Comparison of ENCODE assay signal across 23 cellular contexts in the genomic region with DNA sequence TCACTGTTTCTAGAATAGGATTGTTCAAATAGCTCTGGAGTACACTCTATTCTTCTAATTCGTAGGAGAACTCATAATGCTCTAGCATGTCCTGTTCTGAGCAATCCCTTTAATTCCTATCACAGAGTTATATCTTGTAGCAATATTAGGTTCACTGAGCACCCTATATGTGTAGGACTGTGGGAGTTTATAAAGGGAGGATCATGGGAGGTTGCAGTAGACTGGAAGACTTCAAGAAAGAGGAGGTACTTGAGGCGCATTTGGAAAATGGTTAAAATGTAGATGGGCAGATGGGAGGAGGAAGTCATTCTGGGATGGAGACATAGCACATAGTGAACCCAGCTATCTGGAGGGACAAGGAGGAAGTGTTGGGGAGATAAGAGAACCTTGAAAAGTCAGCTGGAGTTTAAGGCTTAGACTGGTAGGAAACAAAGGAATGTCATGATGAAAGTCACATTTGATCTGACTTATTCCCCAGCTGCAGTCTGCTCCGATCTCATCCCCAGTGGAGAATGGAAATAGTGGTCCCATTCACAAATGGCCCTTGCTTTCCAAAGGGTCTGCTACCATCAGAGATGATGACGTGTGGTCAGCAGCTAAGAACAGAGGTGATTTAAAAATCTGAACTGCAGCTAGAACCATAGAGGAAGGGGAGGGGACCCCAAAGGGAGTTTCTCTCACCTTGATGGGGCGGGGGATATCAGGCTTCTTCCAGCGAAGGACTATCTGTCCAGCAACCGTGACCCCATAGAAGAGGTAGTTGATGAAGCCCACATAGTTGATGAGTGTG. TPM values are rescaled to one million over a fixed set of nuclear protein-coding genes. Genes with fewer than 3 reads are reported as not detected.
DNase-seq lines count a peak whose midpoint lies in the region; ATAC-seq lines count a peak whose summit lies in the region.
"Had no signal": no experiment of that assay in that cellular context is flagged by ENCODE, and none has a peak within 500 bp of the region (broad histone marks: within the 10 kb centered on the region; RNA-seq: fewer than 3 reads in every experiment).

No MANE protein-coding gene starts in this region.

- peak; percentile 21 to 22 for DNase-seq in Kasumi-1 (lab: John Stamatoyannopoulos, UW)
- peak; percentile 12 for DNase-seq in SKM-1 treated with dmso at 0.1 percent for 144 hours (lab: John Stamatoyannopoulos, UW; ENCODE audit: unreplicated experiment)
- no peak for DNase-seq in left lobe of liver (ENCODE audit: low spot score)
- DNase-seq in NCI-H2171 treated with DMSO at 0.1 percent for 48 hours (lab: John Stamatoyannopoulos, UW) = no peak
- DNase-seq: activated CD4-positive, alpha-beta T cell treated with anti-CD3 and anti-CD28 coated beads, Interleukin-2, amount 50 U/mL, for 1 hour; activated CD8-positive, alpha-beta memory T cell treated with anti-CD3 and anti-CD28 coated beads, Interleukin-2, amount 50 U/mL, for 4 hours; activated gamma-delta T cell; brain microvascular endothelial cell; EL; kidney glomerular epithelial cell; NCI-H1092; NCI-H187 treated with DMSO at 0.1 percent for 48 hours; NCI-H2227 treated with DMSO at 0.1 percent for 48 hours; NCI-H748 treated with DMSO at 0.1 percent for 48 hours; Right ventricle myocardium superior; stimulated activated CD4-positive, alpha-beta T cell treated with anti-CD3 and anti-CD28 coated beads, Interleukin-4, amount 100 ng/mL, for 24 hours; stimulated activated naive CD4-positive, alpha-beta T cell treated with Interleukin-2 at 50 U/mL for 16 hours; T-cell; thyroid gland had no signal

- ATAC-seq in left lobe of liver (peak; percentile 41), GM21529 (IDR thresholded peaks at IDR 0.05; ENCODE audit: unreplicated experiment) (no peak), HG02981 (IDR thresholded peaks at IDR 0.05; ENCODE audit: unreplicated experiment) (no peak)
- ATAC-seq: T-cell had no signal

RNA-seq across cellular contexts. Expression of a gene that starts 10.1 kb away (rescaled TPM):
- not detected for total RNA-seq in left lobe of liver
- total RNA-seq: glomerular endothelial cell, lung microvascular endothelial cell, Right ventricle myocardium superior, thyroid gland had no signal

RNA-seq across cellular contexts. Expression of a gene that starts 24.4 kb away (rescaled TPM):
- total RNA-seq in left lobe of liver = not detected
- total RNA-seq: glomerular endothelial cell, lung microvascular endothelial cell, Right ventricle myocardium superior, T-cell had no signal

RNA-seq across cellular contexts. Expression of a gene that starts 33.9 kb away (rescaled TPM):
- total RNA-seq in left lobe of liver = 14.4 TPM

RNA-seq across cellular contexts. Expression of a gene that starts 34.2 kb away (rescaled TPM):
- total RNA-seq in left lobe of liver = 48.2 TPM

RNA-seq across cellular contexts. Expression of a gene that starts 54.3 kb away (rescaled TPM):
- 6.7 TPM for total RNA-seq in left lobe of liver
- total RNA-seq: lung microvascular endothelial cell had no signal

Comparison
In these comparisons a context has a peak if more than half of its experiments do, and no peak if none do; other contexts are left out.
1. DNase-seq: peak in Kasumi-1 (2 of 2) and SKM-1 treated with dmso at 0.1 percent for 144 hours (single experiment); none in left lobe of liver (single experiment) and NCI-H2171 treated with DMSO at 0.1 percent for 48 hours (single experiment).